ENCODE assay signal across 8 cellular contexts in the genomic region with DNA sequence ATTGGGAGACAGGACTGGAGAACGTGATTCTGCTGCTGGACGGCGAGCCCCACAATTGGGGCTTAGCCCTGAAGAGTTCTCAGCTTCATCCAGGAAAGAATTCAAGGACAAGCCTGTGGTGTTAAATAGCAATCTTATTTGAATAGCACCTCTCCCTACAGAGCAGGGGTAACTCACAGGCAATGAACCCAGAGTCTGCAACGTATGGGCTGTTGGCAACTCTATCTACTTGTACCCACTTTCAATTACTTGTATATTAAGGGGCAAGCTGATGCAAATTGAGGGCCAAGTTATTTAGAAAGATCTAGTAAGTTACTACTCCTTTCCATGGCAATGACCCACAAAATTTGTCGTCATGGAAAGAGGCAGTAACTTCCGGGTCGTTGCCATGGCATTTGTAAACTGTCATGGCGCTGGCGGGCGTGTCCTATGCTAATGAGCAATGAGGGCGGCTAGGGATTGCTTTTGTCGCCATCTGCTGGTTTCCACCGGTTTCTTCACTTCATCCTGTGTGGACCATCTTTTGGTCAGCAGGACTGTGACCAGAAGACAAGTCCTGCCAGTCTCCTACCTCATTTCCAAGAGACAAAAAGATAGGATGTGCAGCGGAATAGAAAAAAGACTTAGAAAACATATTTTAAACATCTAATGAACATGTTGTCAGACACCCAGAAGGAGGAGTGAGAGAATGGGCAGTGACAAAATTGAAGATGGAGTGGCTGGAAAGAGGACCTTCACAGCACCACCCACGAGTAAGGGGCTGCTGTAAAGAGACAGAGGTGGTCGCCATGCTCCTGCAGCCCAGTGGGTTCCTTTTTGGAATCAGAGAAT. TPM values are rescaled to one million over a fixed set of nuclear protein-coding genes. Genes with fewer than 3 reads are reported as not detected.
DNase-seq lines count a peak whose midpoint lies in the region; ATAC-seq lines count a peak whose summit lies in the region.

No MANE protein-coding gene starts in this region.

- DNase-seq in NCI-H187 (lab: John Stamatoyannopoulos, UW), result peak; percentile 37 to 58
- DNase-seq in T-helper 17 cell, result peak; percentile 78 to 87 (median 86)
- DNase-seq in amygdala (lab: John Stamatoyannopoulos, UW), result peak; percentile 30 to 98 (median 87)
- DNase-seq in right cardiac atrium, result peak; percentile 95 to 98 (median 96)
- DNase-seq in DMS79 treated with DMSO at 0.1 percent for 48 hours (lab: John Stamatoyannopoulos, UW), result no peak

- H3K4me3 ChIP-seq in right cardiac atrium (ENCODE audit: low read length) (peak overlapping the region; percentile 4), rectal smooth muscle tissue (ENCODE audit: low read length) (peak overlapping the region; percentile 50)

- peaks cover 14% of the 10 kb centered on the region for H3K4me1 Mint-ChIP-seq in T-helper 17 cell

- peak overlapping the region; percentile 30 for H3K9ac ChIP-seq in rectal smooth muscle tissue (ENCODE audit: low read length)

- WGBS in right cardiac atrium, result 28% methylated on average over 16 of the region's 16 CpGs

- intact Hi-C loops in right cardiac atrium (cut with DNase I), result loop anchor here in 2 of 4 donors (2.0 to 5.0 kb wide), 2 partner anchors 111 kb away; no protein-coding TSS in a partner anchor

- peak overlapping the region; percentile 94 for H3K27ac Mint-ChIP-seq in T-helper 17 cell

- peak overlapping the region; percentile 79 for H3K27ac ChIP-seq in right cardiac atrium (ENCODE audit: low read length)
- H3K27ac ChIP-seq in rectal smooth muscle tissue (ENCODE audit: low read depth, low read length), result no peak overlapping the region

- H3K9me3 ChIP-seq in T-helper 17 cell (ENCODE audit: control insufficient read depth, low read length, poor library complexity, severe bottlenecking) (no peaks in the 10 kb centered on the region), right cardiac atrium (ENCODE audit: control insufficient read depth, low read length) (no peaks in the 10 kb centered on the region)

- H3K27me3 Mint-ChIP-seq in T-helper 17 cell, result no peaks in the 10 kb centered on the region

- ATAC-seq in GM18499 (IDR thresholded peaks at IDR 0.05; ENCODE audit: insufficient read depth, unreplicated experiment), result peak; percentile 85
- peak; percentile 82 for ATAC-seq in HG02943 (IDR thresholded peaks at IDR 0.05; ENCODE audit: low read depth, unreplicated experiment)
- peak; percentile 97 for ATAC-seq in T-helper 17 cell
- peak; percentile 96 for ATAC-seq in right cardiac atrium

- no peaks in the 10 kb centered on the region for H3K36me3 Mint-ChIP-seq in T-helper 17 cell (ENCODE audit: low read depth)

- H3K4me1 ChIP-seq in right cardiac atrium (ENCODE audit: control insufficient read depth, insufficient read depth, low read length) (peaks cover 4% of the 10 kb centered on the region), rectal smooth muscle tissue (ENCODE audit: control insufficient read depth, insufficient read depth, low read length) (peaks cover 2% of the 10 kb centered on the region)

- H3K4me3 Mint-ChIP-seq in T-helper 17 cell, result no peak overlapping the region

- H3K27me3 ChIP-seq in right cardiac atrium (ENCODE audit: control insufficient read depth, insufficient read depth) (no peaks in the 10 kb centered on the region), rectal smooth muscle tissue (ENCODE audit: control insufficient read depth, insufficient read depth, low read length) (no peaks in the 10 kb centered on the region)

- H3K36me3 ChIP-seq in rectal smooth muscle tissue (ENCODE audit: control insufficient read depth, insufficient read depth, low read length), result no peaks in the 10 kb centered on the region

RNA-seq across cellular contexts. Expression of a gene that starts 45.8 kb away (rescaled TPM):
- total RNA-seq in T-helper 17 cell (10 to 100 TPM; 50.7 to 78.4 TPM), right cardiac atrium (10 to 100 TPM; 13.6 to 26.6 (median 15.7) TPM)
- polyA plus RNA-seq in right cardiac atrium, result 12.9 TPM

RNA-seq across cellular contexts. Expression of a gene that starts 49.2 kb away (rescaled TPM):
- 1 to 10 TPM; 6.5 to 8.6 TPM for total RNA-seq in T-helper 17 cell
- 10 to 100 TPM in 3 of 4 donors, 1 to 10 TPM in 1; 8.3 to 11.8 (median 10.6) TPM for total RNA-seq in right cardiac atrium
- polyA plus RNA-seq in right cardiac atrium, result 8.8 TPM

RNA-seq across cellular contexts. Expression of a gene that starts 49.2 kb away (rescaled TPM):
- total RNA-seq in T-helper 17 cell (10 to 100 TPM; 25.9 to 31.5 TPM), right cardiac atrium (10 to 100 TPM in 1 of 4 donors, 1 to 10 TPM in 3; 6.7 to 13.1 (median 8.3) TPM)
- polyA plus RNA-seq in right cardiac atrium, result 3.3 TPM
